Comparison of ENCODE assay signal across 2 cellular contexts in the genomic region with DNA sequence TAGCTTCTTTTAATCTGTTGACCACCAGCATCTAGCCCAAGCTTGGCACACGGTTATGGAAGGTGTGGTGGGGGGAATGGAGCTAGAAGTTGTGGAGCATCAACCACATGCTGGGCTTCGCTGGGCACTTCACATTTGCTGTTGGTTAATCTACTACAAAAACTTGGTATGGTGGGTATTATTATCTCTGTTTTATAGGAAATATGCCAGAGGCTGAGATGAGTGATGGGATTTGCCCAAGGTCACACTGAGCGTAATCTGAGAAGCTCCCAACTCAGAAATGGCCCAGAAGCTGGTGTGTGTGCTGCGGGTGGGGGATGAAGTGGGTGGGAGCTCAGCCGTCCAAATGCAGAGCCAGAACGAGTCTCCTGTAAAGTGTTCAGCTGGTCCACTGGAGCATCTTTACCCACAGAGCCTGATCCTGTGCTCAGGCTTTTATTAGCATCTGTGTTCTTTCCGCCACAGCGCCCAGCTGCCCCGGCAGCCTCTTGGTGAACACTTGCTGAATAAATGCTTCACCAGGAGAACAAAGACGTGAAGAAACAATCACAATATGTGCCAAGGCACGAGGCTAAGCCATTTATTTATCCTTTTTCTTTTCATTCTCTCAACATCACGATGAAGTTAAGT.
TF ChIP-seq lines count a peak whose summit lies in the region.

No MANE protein-coding gene starts in this region.

TF ChIP-seq in SK-N-SH, 30 proteins besides CTCF, POLR2A, EP300 and RAD21 (continued from another document):
- TF ChIP-seq, protein P1, sequence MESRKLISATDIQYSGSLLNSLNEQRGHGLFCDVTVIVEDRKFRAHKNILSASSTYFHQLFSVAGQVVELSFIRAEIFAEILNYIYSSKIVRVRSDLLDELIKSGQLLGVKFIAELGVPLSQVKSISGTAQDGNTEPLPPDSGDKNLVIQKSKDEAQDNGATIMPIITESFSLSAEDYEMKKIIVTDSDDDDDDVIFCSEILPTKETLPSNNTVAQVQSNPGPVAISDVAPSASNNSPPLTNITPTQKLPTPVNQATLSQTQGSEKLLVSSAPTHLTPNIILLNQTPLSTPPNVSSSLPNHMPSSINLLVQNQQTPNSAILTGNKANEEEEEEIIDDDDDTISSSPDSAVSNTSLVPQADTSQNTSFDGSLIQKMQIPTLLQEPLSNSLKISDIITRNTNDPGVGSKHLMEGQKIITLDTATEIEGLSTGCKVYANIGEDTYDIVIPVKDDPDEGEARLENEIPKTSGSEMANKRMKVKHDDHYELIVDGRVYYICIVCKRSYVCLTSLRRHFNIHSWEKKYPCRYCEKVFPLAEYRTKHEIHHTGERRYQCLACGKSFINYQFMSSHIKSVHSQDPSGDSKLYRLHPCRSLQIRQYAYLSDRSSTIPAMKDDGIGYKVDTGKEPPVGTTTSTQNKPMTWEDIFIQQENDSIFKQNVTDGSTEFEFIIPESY (IDR thresholded peaks at IDR 0.05; ENCODE audit: borderline replicate concordance, low read depth): no peak
- TF ChIP-seq RXRA (IDR thresholded peaks at IDR 0.05; ENCODE audit: borderline replicate concordance, low read depth): no peak
- TF ChIP-seq IRF3 (IDR thresholded peaks at IDR 0.05; ENCODE audit: low read depth, low read length): no peak
- no peak for TF ChIP-seq JUND (IDR thresholded peaks at IDR 0.05)
- TF ChIP-seq EZH2phosphoT487 (IDR thresholded peaks at IDR 0.05; ENCODE audit: borderline replicate concordance, low read depth): no peak

TF ChIP-seq in SK-N-SH treated with all-trans-retinoic acid at 6 μM for 48 hours, 23 proteins besides CTCF, POLR2A, EP300 and RAD21 (continued from another document):
- TF ChIP-seq, protein P2, sequence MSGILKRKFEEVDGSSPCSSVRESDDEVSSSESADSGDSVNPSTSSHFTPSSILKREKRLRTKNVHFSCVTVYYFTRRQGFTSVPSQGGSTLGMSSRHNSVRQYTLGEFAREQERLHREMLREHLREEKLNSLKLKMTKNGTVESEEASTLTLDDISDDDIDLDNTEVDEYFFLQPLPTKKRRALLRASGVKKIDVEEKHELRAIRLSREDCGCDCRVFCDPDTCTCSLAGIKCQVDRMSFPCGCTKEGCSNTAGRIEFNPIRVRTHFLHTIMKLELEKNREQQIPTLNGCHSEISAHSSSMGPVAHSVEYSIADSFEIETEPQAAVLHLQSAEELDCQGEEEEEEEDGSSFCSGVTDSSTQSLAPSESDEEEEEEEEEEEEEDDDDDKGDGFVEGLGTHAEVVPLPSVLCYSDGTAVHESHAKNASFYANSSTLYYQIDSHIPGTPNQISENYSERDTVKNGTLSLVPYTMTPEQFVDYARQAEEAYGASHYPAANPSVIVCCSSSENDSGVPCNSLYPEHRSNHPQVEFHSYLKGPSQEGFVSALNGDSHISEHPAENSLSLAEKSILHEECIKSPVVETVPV (CRISPR knock-in tag; IDR thresholded peaks at IDR 0.05): no peak
- TF ChIP-seq TCF4 (CRISPR knock-in tag; IDR thresholded peaks at IDR 0.05; ENCODE audit: borderline replicate concordance): no peak
